Comparison of ENCODE assay signal across 9 cellular contexts in the genomic region with DNA sequence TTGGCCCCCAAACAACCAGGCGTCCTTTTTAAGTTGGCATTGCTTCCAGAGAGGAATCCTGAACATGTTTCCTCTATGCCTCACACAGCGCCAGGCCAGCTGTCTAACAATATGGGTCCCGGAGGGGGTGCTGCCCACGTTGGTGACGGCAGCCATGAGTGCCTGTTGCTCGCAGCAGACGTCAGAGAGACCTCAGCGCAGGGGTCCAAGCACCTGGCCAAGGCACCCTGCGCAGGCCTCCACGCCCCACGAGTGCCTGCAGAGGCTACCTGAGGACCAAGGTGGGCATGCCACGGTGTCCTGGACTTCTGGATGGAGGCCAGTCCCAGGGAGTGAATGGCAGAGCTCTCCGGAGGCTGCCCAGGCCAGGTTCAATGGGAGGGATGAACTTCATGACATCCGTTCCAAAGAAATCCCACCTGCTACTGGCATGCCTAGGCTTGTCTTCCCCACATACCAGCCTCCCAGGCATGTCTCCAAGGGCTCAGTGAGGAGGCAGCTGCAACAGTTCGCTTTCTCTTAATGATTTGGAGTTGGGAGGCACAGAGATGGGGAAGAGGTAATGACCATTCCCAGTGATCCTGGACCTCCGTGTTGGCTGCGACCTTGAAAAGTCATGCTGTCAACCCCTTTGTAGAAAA. TPM values are rescaled to one million over a fixed set of nuclear protein-coding genes. Genes with fewer than 3 reads are reported as not detected.
DNase-seq lines count a peak whose midpoint lies in the region; TF ChIP-seq lines count a peak whose summit lies in the region.
"Had no signal": no experiment of that assay in that cellular context is flagged by ENCODE, and none has a peak within 500 bp of the region (broad histone marks: within the 10 kb centered on the region; RNA-seq: fewer than 3 reads in every experiment).

No MANE protein-coding gene starts in this region.

- peaks cover 78% of the 10 kb centered on the region for H3K4me1 Mint-ChIP-seq in activated naive CD4-positive, alpha-beta T cell treated with anti-CD3 and anti-CD28 coated beads, Interleukin-2, amount 50 U/mL, for 24 hours
- peaks cover 86 to 88% of the 10 kb centered on the region in 2 donors for H3K4me1 Mint-ChIP-seq in immature natural killer cell
- H3K4me1 Mint-ChIP-seq in activated T-helper 1 cell treated with anti-CD3 and anti-CD28 coated beads, Interleukin-12 subunit alpha, Interleukin-12 subunit beta, Interleukin-2, Interleukin-4 antibody, amounts not matched to agents 30 ng/mL and 10 ng/mL and 1 ng/mL, durations not matched to agents 14 hours and 24 hours and 36 hours (ENCODE audit: low read depth) = peaks cover 67% of the 10 kb centered on the region

- no peak for TF ChIP-seq EP300 in tibial nerve (IDR thresholded peaks at IDR 0.05)

- H3K27me3 ChIP-seq in tibial nerve = no peaks in the 10 kb centered on the region

- peak overlapping the region; percentile 44 to 89 (median 78) for H3K27ac ChIP-seq in tibial nerve
- H3K27ac ChIP-seq: parathyroid adenoma had no signal

- H3K27me3 Mint-ChIP-seq in activated naive CD4-positive, alpha-beta T cell treated with anti-CD3 and anti-CD28 coated beads, Interleukin-2, amount 50 U/mL, for 24 hours = no peaks in the 10 kb centered on the region
- peaks cover 4 to 7% (median 7%) of the 10 kb centered on the region in 3 donors for H3K27me3 Mint-ChIP-seq in immature natural killer cell (ENCODE audit: low read depth in 3 of 3)
- no peaks in the 10 kb centered on the region for H3K27me3 Mint-ChIP-seq in activated T-helper 1 cell treated with anti-CD3 and anti-CD28 coated beads, Interleukin-12 subunit alpha, Interleukin-12 subunit beta, Interleukin-2, Interleukin-4 antibody, amounts not matched to agents 30 ng/mL and 10 ng/mL and 1 ng/mL, durations not matched to agents 14 hours and 24 hours and 36 hours (ENCODE audit: insufficient read depth)

- no peaks in the 10 kb centered on the region for H3K9me3 ChIP-seq in tibial nerve

- H3K4me3 ChIP-seq in WI38 (ENCODE audit: low read depth, low read length) (peak overlapping the region; percentile 31; the same call in 1 of the 2 replicates), tibial nerve (peak overlapping the region in 1 of 4 donors; percentile 29)

- H3K4me3 Mint-ChIP-seq in activated naive CD4-positive, alpha-beta T cell treated with anti-CD3 and anti-CD28 coated beads, Interleukin-2, amount 50 U/mL, for 24 hours = peak overlapping the region; percentile 79
- H3K4me3 Mint-ChIP-seq in immature natural killer cell = peak overlapping the region; percentile 83 to 88 (median 85)
- no peak overlapping the region for H3K4me3 Mint-ChIP-seq in activated T-helper 1 cell treated with anti-CD3 and anti-CD28 coated beads, Interleukin-12 subunit alpha, Interleukin-12 subunit beta, Interleukin-2, Interleukin-4 antibody, amounts not matched to agents 30 ng/mL and 10 ng/mL and 1 ng/mL, durations not matched to agents 14 hours and 24 hours and 36 hours

- H3K4me1 ChIP-seq in tibial nerve = peaks cover 0 to 56% (median 48%) of the 10 kb centered on the region in 4 donors

- no peaks in the 10 kb centered on the region for H3K36me3 ChIP-seq in tibial nerve

- peak overlapping the region; percentile 97 for H3K27ac Mint-ChIP-seq in activated naive CD4-positive, alpha-beta T cell treated with anti-CD3 and anti-CD28 coated beads, Interleukin-2, amount 50 U/mL, for 24 hours
- H3K27ac Mint-ChIP-seq in immature natural killer cell = peak overlapping the region; percentile 90 to 99 (median 94)
- H3K27ac Mint-ChIP-seq in activated T-helper 1 cell treated with anti-CD3 and anti-CD28 coated beads, Interleukin-12 subunit alpha, Interleukin-12 subunit beta, Interleukin-2, Interleukin-4 antibody, amounts not matched to agents 30 ng/mL and 10 ng/mL and 1 ng/mL, durations not matched to agents 14 hours and 24 hours and 36 hours = no peak overlapping the region

- intact Hi-C loops in activated T-helper 1 cell treated with anti-CD3 and anti-CD28 coated beads, Interleukin-12 subunit alpha, Interleukin-12 subunit beta, Interleukin-2, Interleukin-4 antibody, amounts not matched to agents 30 ng/mL and 10 ng/mL and 1 ng/mL, durations not matched to agents 14 hours and 24 hours and 36 hours (cut with micrococcal nuclease) = loop anchor here (1.0 to 2.0 kb wide), 4 partner anchors 10 to 292 kb away; no protein-coding TSS in a partner anchor

- TF ChIP-seq POLR2A in tibial nerve (IDR thresholded peaks at IDR 0.05) = no peak

- no peak for DNase-seq in activated naive CD4-positive, alpha-beta T cell treated with Interleukin-2 at 50 U/mL for 16 hours
- DNase-seq in immature natural killer cell (no peak), tibial nerve (ENCODE audit: low spot score in 2 of 2) (no peak), SIG-M5 treated with dmso at 0.1 percent for 504 hours (lab: John Stamatoyannopoulos, UW; ENCODE audit: unreplicated experiment) (no peak), NCI-H82 treated with DMSO at 0.1 percent for 48 hours (lab: John Stamatoyannopoulos, UW; ENCODE audit: unreplicated experiment) (no peak)
- DNase-seq in activated T-helper 1 cell treated with anti-CD3 and anti-CD28 coated beads, Interleukin-12 subunit alpha, Interleukin-12 subunit beta, Interleukin-2, Interleukin-4 antibody, amounts not matched to agents 30 ng/mL and 10 ng/mL and 1 ng/mL, durations not matched to agents 14 hours and 24 hours and 36 hours (ENCODE audit: low spot score) = no peak

- H3K9me3 Mint-ChIP-seq in activated naive CD4-positive, alpha-beta T cell treated with anti-CD3 and anti-CD28 coated beads, Interleukin-2, amount 50 U/mL, for 24 hours = no peaks in the 10 kb centered on the region
- H3K9me3 Mint-ChIP-seq in immature natural killer cell = no peaks in the 10 kb centered on the region
- no peaks in the 10 kb centered on the region for H3K9me3 Mint-ChIP-seq in activated T-helper 1 cell treated with anti-CD3 and anti-CD28 coated beads, Interleukin-12 subunit alpha, Interleukin-12 subunit beta, Interleukin-2, Interleukin-4 antibody, amounts not matched to agents 30 ng/mL and 10 ng/mL and 1 ng/mL, durations not matched to agents 14 hours and 24 hours and 36 hours

- WGBS in tibial nerve, 2 donors = 56 to 62% methylated on average over 8 to 13 of the region's 17 CpGs

- H3K36me3 Mint-ChIP-seq in activated naive CD4-positive, alpha-beta T cell treated with anti-CD3 and anti-CD28 coated beads, Interleukin-2, amount 50 U/mL, for 24 hours = peaks cover 3% of the 10 kb centered on the region
- H3K36me3 Mint-ChIP-seq in immature natural killer cell = no peaks in the 10 kb centered on the region
- peaks cover 9% of the 10 kb centered on the region for H3K36me3 Mint-ChIP-seq in activated T-helper 1 cell treated with anti-CD3 and anti-CD28 coated beads, Interleukin-12 subunit alpha, Interleukin-12 subunit beta, Interleukin-2, Interleukin-4 antibody, amounts not matched to agents 30 ng/mL and 10 ng/mL and 1 ng/mL, durations not matched to agents 14 hours and 24 hours and 36 hours (ENCODE audit: low read depth)

- no peak for TF ChIP-seq CTCF in WI38 (IDR thresholded peaks at IDR 0.05; ENCODE audit: low read depth, low read length)
- no peak for TF ChIP-seq CTCF in tibial nerve (IDR thresholded peaks at IDR 0.05)

RNA-seq across cellular contexts. Expression of gene FOXN3, which starts 11.6 kb away (rescaled TPM):
- 100 to 1,000 TPM in 2 of 3 donors, 10 to 100 TPM in 1; 88.6 to 150 (median 102) TPM for polyA plus RNA-seq in immature natural killer cell
- total RNA-seq in tibial nerve = 100 to 1,000 TPM in 3 of 4 donors, 10 to 100 TPM in 1; 98.7 to 116 (median 103) TPM
- 86.9 and 97.3 TPM in 2 replicates for total RNA-seq in activated T-helper 1 cell treated with anti-CD3 and anti-CD28 coated beads, Interleukin-12 subunit alpha, Interleukin-12 subunit beta, Interleukin-2, Interleukin-4 antibody, amounts not matched to agents 30 ng/mL and 10 ng/mL and 1 ng/mL, durations not matched to agents 14 hours and 24 hours and 36 hours
